Comparison of ENCODE assay signal across 11 cellular contexts in genomic region chr16:525123-525519, GRCh38. TPM values are rescaled to one million over a fixed set of nuclear protein-coding genes. Genes with fewer than 3 reads are reported as not detected.
DNase-seq lines count a peak whose midpoint lies in the region; ATAC-seq and TF ChIP-seq lines count a peak whose summit lies in the region.
"Had no signal": no experiment of that assay in that cellular context is flagged by ENCODE, and none has a peak within 500 bp of the region (broad histone marks: within the 10 kb centered on the region; RNA-seq: fewer than 3 reads in every experiment).

No MANE protein-coding gene starts in this region.

- TF ChIP-seq CTCF in cardiac muscle cell (IDR thresholded peaks at IDR 0.05; ENCODE audit: low read depth, low read length) (no peak), foreskin keratinocyte (conservative IDR thresholded peaks at IDR 0.05) (no peak)

- ATAC-seq in Right ventricle myocardium inferior (no peak), foreskin keratinocyte (no peak)
- ATAC-seq in activated T-helper 17 cell treated with anti-CD3 and anti-CD28 coated beads, Interleukin-2, amount 50 U/mL, for 72 hours (replicated peaks) = no peak

- peaks cover 6% of the 10 kb centered on the region for H3K36me3 ChIP-seq in cardiac muscle cell

- H3K9me3 Mint-ChIP-seq in activated T-helper 17 cell treated with anti-CD3 and anti-CD28 coated beads, Interleukin-2, amount 50 U/mL, for 72 hours = no peaks in the 10 kb centered on the region

- H3K4me1 ChIP-seq in cardiac muscle cell (ENCODE audit: low read depth) = peaks cover 23% of the 10 kb centered on the region
- peaks cover 10% of the 10 kb centered on the region for H3K4me1 ChIP-seq in foreskin keratinocyte

- intact Hi-C loops in Right ventricle myocardium inferior (cut with DNase I) = no loop called here

- no peaks in the 10 kb centered on the region for H3K27me3 Mint-ChIP-seq in activated T-helper 17 cell treated with anti-CD3 and anti-CD28 coated beads, Interleukin-2, amount 50 U/mL, for 72 hours

- peaks cover 8% of the 10 kb centered on the region for H3K4me1 Mint-ChIP-seq in activated T-helper 17 cell treated with anti-CD3 and anti-CD28 coated beads, Interleukin-2, amount 50 U/mL, for 72 hours

- H3K9me3 ChIP-seq in cardiac muscle cell (ENCODE audit: low read depth) = no peaks in the 10 kb centered on the region

- H3K27me3 ChIP-seq in cardiac muscle cell = no peaks in the 10 kb centered on the region
- no peaks in the 10 kb centered on the region for H3K27me3 ChIP-seq in foreskin keratinocyte

- peak overlapping the region; percentile 90 for H3K4me3 Mint-ChIP-seq in activated T-helper 17 cell treated with anti-CD3 and anti-CD28 coated beads, Interleukin-2, amount 50 U/mL, for 72 hours

- peak overlapping the region; percentile 98 for H3K27ac Mint-ChIP-seq in activated T-helper 17 cell treated with anti-CD3 and anti-CD28 coated beads, Interleukin-2, amount 50 U/mL, for 72 hours

- peaks cover 27% of the 10 kb centered on the region for H3K36me3 Mint-ChIP-seq in activated T-helper 17 cell treated with anti-CD3 and anti-CD28 coated beads, Interleukin-2, amount 50 U/mL, for 72 hours (ENCODE audit: low read depth)

- H3K27ac ChIP-seq in cardiac muscle cell = peak overlapping the region; percentile 98
- H3K27ac ChIP-seq in foreskin keratinocyte = peak overlapping the region; percentile 24
- peak overlapping the region; percentile 69 for H3K27ac ChIP-seq in temporal lobe (ENCODE audit: low read depth, low read length)

- no peak overlapping the region for H3K4me3 ChIP-seq in cardiac muscle cell

- DNase-seq in cardiac muscle cell (ENCODE audit: low read depth in 1 of 2, low spot score in 1 of 2) (no peak), Right ventricle myocardium inferior (ENCODE audit: missing footprints) (no peak), foreskin keratinocyte (no peak), NCI-H1436 (lab: John Stamatoyannopoulos, UW) (no peak), COLO829 (ENCODE audit: low spot score) (no peak), HPDE6-E6E7 (ENCODE audit: extremely low spot score) (no peak)
- DNase-seq: NCI-H146, SHP77 treated with DMSO at 0.1 percent for 48 hours had no signal

RNA-seq across cellular contexts. Expression of gene CAPN15, which starts 2.4 kb away (rescaled TPM):
- 58.2 and 63.3 TPM in 2 replicates for total RNA-seq in cardiac muscle cell
- 19.0 and 38.1 TPM in 2 replicates for polyA plus RNA-seq in cardiac muscle cell
- total RNA-seq in Right ventricle myocardium inferior = 16.8 TPM
- 100 to 1,000 TPM in 1 of 2 donors, 10 to 100 TPM in 1; 61.1 to 117 TPM for total RNA-seq in activated T-helper 17 cell treated with anti-CD3 and anti-CD28 coated beads, Interleukin-2, amount 50 U/mL, for 72 hours
- 46.9 and 47.1 TPM in 2 replicates for total RNA-seq in foreskin keratinocyte
- 38.5 and 39.4 TPM in 2 replicates for polyA plus RNA-seq in foreskin keratinocyte
- 9.1 TPM for total RNA-seq in temporal lobe

RNA-seq across cellular contexts. Expression of gene PRR35, which starts 35.1 kb away (rescaled TPM):
- 0.14 and 0.66 TPM in 2 replicates for total RNA-seq in cardiac muscle cell
- polyA plus RNA-seq in cardiac muscle cell = 0.40 TPM in 1 of 2 replicates, not detected in the other
- not detected for total RNA-seq in Right ventricle myocardium inferior
- not detected for total RNA-seq in activated T-helper 17 cell treated with anti-CD3 and anti-CD28 coated beads, Interleukin-2, amount 50 U/mL, for 72 hours
- not detected in 2 replicates for total RNA-seq in foreskin keratinocyte
- not detected in 2 replicates for polyA plus RNA-seq in foreskin keratinocyte
- not detected for total RNA-seq in temporal lobe
- total RNA-seq: frontal cortex had no signal

RNA-seq across cellular contexts. Expression of gene NHLRC4, which starts 41.7 kb away (rescaled TPM):
- total RNA-seq in cardiac muscle cell (3.6 and 3.9 TPM in 2 replicates), Right ventricle myocardium inferior (0.57 TPM), foreskin keratinocyte (0.18 and 0.41 TPM in 2 replicates), temporal lobe (0.25 TPM)
- polyA plus RNA-seq in cardiac muscle cell (2.2 and 2.6 TPM in 2 replicates), foreskin keratinocyte (0.10 and 0.20 TPM in 2 replicates)
- total RNA-seq in activated T-helper 17 cell treated with anti-CD3 and anti-CD28 coated beads, Interleukin-2, amount 50 U/mL, for 72 hours = 1 to 10 TPM in 1 of 2 donors, under 1 TPM in 1; 0.80 to 1.1 TPM

RNA-seq across cellular contexts. Expression of gene PIGQ, which starts 44.6 kb away (rescaled TPM):
- total RNA-seq in cardiac muscle cell = 124 and 126 TPM in 2 replicates
- 89.2 and 110 TPM in 2 replicates for polyA plus RNA-seq in cardiac muscle cell
- total RNA-seq in Right ventricle myocardium inferior = 16.6 TPM
- 10 to 100 TPM; 28.0 to 34.2 TPM for total RNA-seq in activated T-helper 17 cell treated with anti-CD3 and anti-CD28 coated beads, Interleukin-2, amount 50 U/mL, for 72 hours
- 29.3 and 40.7 TPM in 2 replicates for total RNA-seq in foreskin keratinocyte
- polyA plus RNA-seq in foreskin keratinocyte = 31.4 and 37.2 TPM in 2 replicates
- 22.1 TPM for total RNA-seq in temporal lobe

Comparison
In these comparisons a context has a peak if more than half of its experiments do, and no peak if none do; other contexts are left out.
1. H3K27ac ChIP-seq: peak in every context shown above with its lines; median percentile 98 in cardiac muscle cell; 69 in temporal lobe; 24 in foreskin keratinocyte.